23 cellular contexts compared by ENCODE assay signal in the genomic region with DNA sequence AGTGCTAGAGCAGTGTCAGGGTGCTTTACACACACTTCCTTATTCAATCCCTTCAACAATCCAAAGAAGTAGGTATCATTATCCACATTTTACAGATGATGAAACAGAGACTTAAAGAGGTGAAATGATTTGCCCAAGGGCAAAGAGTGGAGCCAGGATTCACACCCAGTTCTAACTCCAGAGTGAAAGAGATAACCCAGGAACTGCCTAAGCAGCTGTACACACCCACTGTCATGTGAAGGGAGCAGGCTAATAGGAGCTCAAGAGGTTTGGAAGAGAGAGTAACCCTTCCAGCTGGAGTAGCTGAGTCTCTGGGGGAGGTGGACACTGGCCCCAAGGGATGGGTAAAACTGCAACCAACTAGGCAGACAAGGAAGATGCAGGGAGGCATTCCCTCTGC.
DNase-seq lines count a peak whose midpoint lies in the region; ATAC-seq and TF ChIP-seq lines count a peak whose summit lies in the region.
"Had no signal": no experiment of that assay in that cellular context is flagged by ENCODE, and none has a peak within 500 bp of the region (broad histone marks: within the 10 kb centered on the region; RNA-seq: fewer than 3 reads in every experiment).

No MANE protein-coding gene starts in this region.

- DNase-seq in MCF 10A (ENCODE audit: unreplicated experiment) (peak; percentile 14), breast epithelium (ENCODE audit: low spot score in 2 of 2) (no peak), epithelial cell of esophagus (ENCODE audit: low read depth) (peak; percentile 44), cerebellum (ENCODE audit: low spot score) (no peak), 8988T (no peak)
- no peak for DNase-seq in stimulated activated CD8-positive, alpha-beta memory T cell treated with anti-CD3 and anti-CD28 coated beads, Interleukin-4, amount 100 ng/mL, for 48 hours
- DNase-seq: ACHN, DMS153, DND-41, GM23248, H7, Karpas-422, NCI-H1105, NCI-H146, NCI-H2029 treated with DMSO at 0.1 percent for 48 hours, NCI-H510A, NCI-H69, Right ventricle myocardium superior, RPMI8226 had no signal

- H3K27me3 ChIP-seq in breast epithelium, result no peaks in the 10 kb centered on the region
- H3K27me3 ChIP-seq in muscle layer of colon (ENCODE audit: control insufficient read depth in 1 of 2, insufficient read depth in 2 of 2, low read length in 2 of 2), result no peaks in the 10 kb centered on the region
- H3K27me3 ChIP-seq: SJSA1 had no signal

- H3K4me3 ChIP-seq in breast epithelium (no peak overlapping the region), epithelial cell of esophagus (ENCODE audit: low read length) (no peak overlapping the region), muscle layer of colon (ENCODE audit: low read depth in 1 of 2, low read length in 2 of 2) (no peak overlapping the region)
- H3K4me3 ChIP-seq: GM23248, SJSA1 had no signal

- POLR2A ChIA-PET in MCF 10A (lab: Yijun Ruan, JAX), result interaction anchor here (0.7 kb wide), 1 partner anchor 39 kb away, joined by 3 read pairs; no protein-coding TSS in a partner anchor

- no peak overlapping the region for H3K9ac ChIP-seq in muscle layer of colon (ENCODE audit: low read length)
- H3K9ac ChIP-seq: GM23248 had no signal

- H3K27ac ChIP-seq in breast epithelium (no peak overlapping the region), muscle layer of colon (ENCODE audit: low read depth, low read length) (peak overlapping the region; percentile 6)
- H3K27ac ChIP-seq: 22Rv1, GM23248, SJSA1 had no signal

- H3K27me3 Mint-ChIP-seq in MCF 10A (ENCODE audit: insufficient read depth, unreplicated experiment), result no peaks in the 10 kb centered on the region

- no peak for TF ChIP-seq POLR2A in breast epithelium (IDR thresholded peaks at IDR 0.05)

- CTCF ChIA-PET in MCF 10A (lab: Yijun Ruan, JAX), result interaction anchor here (0.7 to 0.9 kb wide), 2 partner anchors 10 to 32 kb away, joined by 3 to 4 read pairs; no protein-coding TSS in a partner anchor

- peaks cover 17% of the 10 kb centered on the region for H3K4me1 Mint-ChIP-seq in MCF 10A (ENCODE audit: insufficient read depth, unreplicated experiment)

- no peak overlapping the region for H3K4me3 Mint-ChIP-seq in MCF 10A (ENCODE audit: unreplicated experiment)

- no TSS peak for BruUV-seq in MCF 10A (replicated peaks; lab: Mats Ljungman, UMichigan)

- H3K36me3 Mint-ChIP-seq in MCF 10A (ENCODE audit: insufficient read depth, unreplicated experiment), result peaks cover 50% of the 10 kb centered on the region

- H3K9me3 ChIP-seq in breast epithelium (no peaks in the 10 kb centered on the region), muscle layer of colon (ENCODE audit: low read length) (no peaks in the 10 kb centered on the region)
- H3K9me3 ChIP-seq: SJSA1 had no signal

- H3K9me3 Mint-ChIP-seq in MCF 10A (ENCODE audit: unreplicated experiment), result no peaks in the 10 kb centered on the region

- peak overlapping the region; percentile 83 for H3K27ac Mint-ChIP-seq in MCF 10A (ENCODE audit: low read depth, unreplicated experiment)

- no peaks in the 10 kb centered on the region for H3K36me3 ChIP-seq in breast epithelium
- peaks cover 46% of the 10 kb centered on the region for H3K36me3 ChIP-seq in muscle layer of colon (ENCODE audit: insufficient read depth, low read length)
- H3K36me3 ChIP-seq: SJSA1 had no signal

- no peak for TF ChIP-seq CTCF in MCF 10A (IDR thresholded peaks at IDR 0.05; ENCODE audit: unreplicated experiment)
- TF ChIP-seq CTCF in breast epithelium (IDR thresholded peaks at IDR 0.05), result no peak
- no peak for TF ChIP-seq CTCF in epithelial cell of esophagus (IDR thresholded peaks at IDR 0.05; ENCODE audit: insufficient read depth, low read depth, low read length, missing control alignments)

- intact Hi-C loops in MCF 10A (cut with micrococcal nuclease), result no loop called here
- intact Hi-C loops in breast epithelium (cut with DNase I; ENCODE audit: low total_unique reads), result no loop called here

- no peak for ATAC-seq in GM18868 (IDR thresholded peaks at IDR 0.05; ENCODE audit: unreplicated experiment)

- no peaks in the 10 kb centered on the region for H3K4me1 ChIP-seq in breast epithelium
- H3K4me1 ChIP-seq in muscle layer of colon (ENCODE audit: insufficient read depth, low read length), result peaks cover 16% of the 10 kb centered on the region
- H3K4me1 ChIP-seq: SJSA1 had no signal

Comparison
In these comparisons a context has a peak if more than half of its experiments do, and no peak if none do; other contexts are left out.
1. DNase-seq: peak in MCF 10A (single experiment) and epithelial cell of esophagus (single experiment); none in breast epithelium (0 of 2), cerebellum (single experiment), stimulated activated CD8-positive, alpha-beta memory T cell treated with anti-CD3 and anti-CD28 coated beads, Interleukin-4, amount 100 ng/mL, for 48 hours (single experiment) and 8988T (single experiment).